Comparison of ENCODE assay signal across 1 cellular context in the genomic region with DNA sequence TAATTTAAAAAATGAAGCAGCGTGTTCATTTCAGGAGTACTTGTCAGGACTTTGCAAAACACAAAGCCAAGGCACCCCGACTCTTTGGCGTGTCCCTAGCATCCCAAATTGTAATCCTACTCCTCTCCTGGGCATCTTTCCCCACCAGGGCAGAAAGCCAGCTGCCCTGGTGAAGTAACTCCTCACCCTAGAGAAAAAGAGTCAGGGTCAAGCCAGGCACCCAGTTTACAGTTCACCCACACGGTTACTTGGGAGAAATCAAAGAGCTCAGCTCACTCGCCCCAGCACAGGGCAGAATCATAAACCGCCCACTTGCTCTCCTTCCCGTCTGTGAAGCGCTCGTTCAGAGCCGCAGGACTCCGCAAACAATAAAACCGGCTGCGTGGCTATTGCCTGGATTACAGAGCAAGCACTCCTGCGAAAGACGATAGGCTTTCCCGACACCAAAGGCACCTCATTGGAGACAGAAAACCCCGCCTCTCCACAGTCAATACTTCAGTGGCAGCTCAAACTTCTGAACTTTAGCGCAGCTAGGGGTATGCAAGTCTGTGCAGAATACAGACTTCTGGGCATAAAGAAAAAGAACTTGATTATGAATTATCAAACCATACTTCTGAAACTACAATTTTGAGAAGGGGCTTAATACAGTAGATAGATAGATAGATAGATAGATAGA.
TF ChIP-seq lines count a peak whose summit lies in the region.

No MANE protein-coding gene starts in this region.

TF ChIP-seq in HepG2, 621 proteins besides CTCF, POLR2A, EP300 and RAD21 (continued from another document and continues in another):
- TF ChIP-seq NFIC (IDR thresholded peaks at IDR 0.05; ENCODE audit: low read length) (peak; percentile 37; the same call in 1 of the 2 replicates), HNRNPK (IDR thresholded peaks at IDR 0.05; ENCODE audit: low read depth, low read length, poor library complexity, severe bottlenecking) (no peak), NFE2 (CRISPR knock-in tag; IDR thresholded peaks at IDR 0.05) (no peak), JDP2 (CRISPR knock-in tag; IDR thresholded peaks at IDR 0.05; ENCODE audit: borderline replicate concordance) (no peak), ZNF280D (CRISPR knock-in tag; IDR thresholded peaks at IDR 0.05) (no peak), ATF1 (CRISPR knock-in tag; IDR thresholded peaks at IDR 0.05) (peak; percentile 37; the same call in 1 of the 2 replicates), KMT2A (CRISPR knock-in tag; IDR thresholded peaks at IDR 0.05) (peak; percentile 92), ZNF773 (CRISPR knock-in tag; IDR thresholded peaks at IDR 0.05; ENCODE audit: borderline replicate concordance) (0 out of 2 replicates have a peak, but pooled peaks have one; percentile 30), CCDC6 (CRISPR knock-in tag; IDR thresholded peaks at IDR 0.05) (peak; percentile 69; the same call in 1 of the 2 replicates), HCFC1 (IDR thresholded peaks at IDR 0.05; ENCODE audit: low read depth, low read length) (no peak), TARDBP (CRISPR knock-in tag; IDR thresholded peaks at IDR 0.05) (peak; percentile 82), ZNF639 (CRISPR knock-in tag; conservative IDR thresholded peaks at IDR 0.05) (no peak; the same call in 1 of the 2 replicates), ZNF780A (CRISPR knock-in tag; IDR thresholded peaks at IDR 0.05) (no peak), NFE2L1 (CRISPR knock-in tag; IDR thresholded peaks at IDR 0.05; ENCODE audit: borderline replicate concordance) (no peak), ZNF30 (CRISPR knock-in tag; IDR thresholded peaks at IDR 0.05) (no peak), ZNF468 (CRISPR knock-in tag; IDR thresholded peaks at IDR 0.05) (no peak), PLRG1 (conservative IDR thresholded peaks at IDR 0.05) (no peak), ZNF333 (CRISPR knock-in tag; IDR thresholded peaks at IDR 0.05; ENCODE audit: borderline replicate concordance) (no peak), ZNF850 (CRISPR knock-in tag; conservative IDR thresholded peaks at IDR 0.05) (peak; percentile 70; the same call in 1 of the 2 replicates), ZNF674 (CRISPR knock-in tag; IDR thresholded peaks at IDR 0.05; ENCODE audit: low read depth) (no peak), POLR2AphosphoS2 (IDR thresholded peaks at IDR 0.05; ENCODE audit: low read depth, low read length) (0 out of 2 replicates have a peak, but pooled peaks have one; percentile 36), POGZ (CRISPR knock-in tag; IDR thresholded peaks at IDR 0.05) (peak; percentile 71), THAP11 (CRISPR knock-in tag; IDR thresholded peaks at IDR 0.05) (peak; percentile 50; the same call in 1 of the 2 replicates), ZNF883 (CRISPR knock-in tag; IDR thresholded peaks at IDR 0.05; ENCODE audit: not compliant biosample characterization) (no peak), ZEB1 (IDR thresholded peaks at IDR 0.05; ENCODE audit: insufficient replicate concordance, low read depth) (no peak), ZNF230 (CRISPR knock-in tag; IDR thresholded peaks at IDR 0.05) (peak; percentile 68; the same call in 1 of the 2 replicates), MED13 (CRISPR knock-in tag; IDR thresholded peaks at IDR 0.05) (no peak), RFX3 (CRISPR knock-in tag; IDR thresholded peaks at IDR 0.05) (no peak), MTF1 (CRISPR knock-in tag; IDR thresholded peaks at IDR 0.05) (no peak), ZBTB7B (CRISPR knock-in tag; IDR thresholded peaks at IDR 0.05) (peak; percentile 72; the same call in 1 of the 2 replicates), GPN1 (CRISPR knock-in tag; IDR thresholded peaks at IDR 0.05; ENCODE audit: borderline replicate concordance) (no peak), MEF2D (CRISPR knock-in tag; IDR thresholded peaks at IDR 0.05) (peak; percentile 33; the same call in 1 of the 2 replicates), ZC3H13 (CRISPR knock-in tag; IDR thresholded peaks at IDR 0.05) (no peak), ZNF562 (CRISPR knock-in tag; IDR thresholded peaks at IDR 0.05; ENCODE audit: borderline replicate concordance) (no peak), ZNF224 (CRISPR knock-in tag; IDR thresholded peaks at IDR 0.05) (no peak), SATB2 (CRISPR knock-in tag; IDR thresholded peaks at IDR 0.05) (peak; percentile 73; the same call in 1 of the 2 replicates), DNMT1 (CRISPR knock-in tag; IDR thresholded peaks at IDR 0.05) (no peak), RFXANK (CRISPR knock-in tag; IDR thresholded peaks at IDR 0.05) (no peak; the same call in 1 of the 2 replicates), ZNF296 (CRISPR knock-in tag; conservative IDR thresholded peaks at IDR 0.05) (no peak), ZBTB20 (CRISPR knock-in tag; IDR thresholded peaks at IDR 0.05; ENCODE audit: borderline replicate concordance, low read depth) (no peak; the same call in 1 of the 2 replicates), ZNF660 (CRISPR knock-in tag; IDR thresholded peaks at IDR 0.05; ENCODE audit: borderline replicate concordance, low read depth) (no peak), NCOR1 (IDR thresholded peaks at IDR 0.05; ENCODE audit: borderline replicate concordance, low read length) (peak; percentile 45; the same call in 1 of the 2 replicates), ZNF740 (CRISPR knock-in tag; IDR thresholded peaks at IDR 0.05) (no peak), ZNF644 (CRISPR knock-in tag; IDR thresholded peaks at IDR 0.05; ENCODE audit: low read depth) (no peak; the same call in 1 of the 2 replicates), PITX1 (CRISPR knock-in tag; IDR thresholded peaks at IDR 0.05) (peak; percentile 92), NFIB (CRISPR knock-in tag; IDR thresholded peaks at IDR 0.05; ENCODE audit: borderline replicate concordance) (no peak)
- TF ChIP-seq, protein P1, sequence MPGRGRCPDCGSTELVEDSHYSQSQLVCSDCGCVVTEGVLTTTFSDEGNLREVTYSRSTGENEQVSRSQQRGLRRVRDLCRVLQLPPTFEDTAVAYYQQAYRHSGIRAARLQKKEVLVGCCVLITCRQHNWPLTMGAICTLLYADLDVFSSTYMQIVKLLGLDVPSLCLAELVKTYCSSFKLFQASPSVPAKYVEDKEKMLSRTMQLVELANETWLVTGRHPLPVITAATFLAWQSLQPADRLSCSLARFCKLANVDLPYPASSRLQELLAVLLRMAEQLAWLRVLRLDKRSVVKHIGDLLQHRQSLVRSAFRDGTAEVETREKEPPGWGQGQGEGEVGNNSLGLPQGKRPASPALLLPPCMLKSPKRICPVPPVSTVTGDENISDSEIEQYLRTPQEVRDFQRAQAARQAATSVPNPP (CRISPR knock-in tag; IDR thresholded peaks at IDR 0.05), result peak; percentile 43; the same call in 1 of the 2 replicates
- TF ChIP-seq, protein P2, sequence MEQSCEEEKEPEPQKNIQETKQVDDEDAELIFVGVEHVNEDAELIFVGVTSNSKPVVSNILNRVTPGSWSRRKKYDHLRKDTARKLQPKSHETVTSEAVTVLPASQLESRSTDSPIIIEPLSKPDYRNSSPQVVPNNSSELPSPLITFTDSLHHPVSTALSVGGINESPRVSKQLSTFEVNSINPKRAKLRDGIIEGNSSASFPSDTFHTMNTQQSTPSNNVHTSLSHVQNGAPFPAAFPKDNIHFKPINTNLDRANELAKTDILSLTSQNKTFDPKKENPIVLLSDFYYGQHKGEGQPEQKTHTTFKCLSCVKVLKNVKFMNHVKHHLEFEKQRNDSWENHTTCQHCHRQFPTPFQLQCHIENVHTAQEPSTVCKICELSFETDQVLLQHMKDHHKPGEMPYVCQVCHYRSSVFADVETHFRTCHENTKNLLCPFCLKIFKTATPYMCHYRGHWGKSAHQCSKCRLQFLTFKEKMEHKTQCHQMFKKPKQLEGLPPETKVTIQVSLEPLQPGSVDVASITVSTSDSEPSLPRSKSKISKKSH (CRISPR knock-in tag; IDR thresholded peaks at IDR 0.05; ENCODE audit: borderline replicate concordance), result no peak
- TF ChIP-seq, protein P3, sequence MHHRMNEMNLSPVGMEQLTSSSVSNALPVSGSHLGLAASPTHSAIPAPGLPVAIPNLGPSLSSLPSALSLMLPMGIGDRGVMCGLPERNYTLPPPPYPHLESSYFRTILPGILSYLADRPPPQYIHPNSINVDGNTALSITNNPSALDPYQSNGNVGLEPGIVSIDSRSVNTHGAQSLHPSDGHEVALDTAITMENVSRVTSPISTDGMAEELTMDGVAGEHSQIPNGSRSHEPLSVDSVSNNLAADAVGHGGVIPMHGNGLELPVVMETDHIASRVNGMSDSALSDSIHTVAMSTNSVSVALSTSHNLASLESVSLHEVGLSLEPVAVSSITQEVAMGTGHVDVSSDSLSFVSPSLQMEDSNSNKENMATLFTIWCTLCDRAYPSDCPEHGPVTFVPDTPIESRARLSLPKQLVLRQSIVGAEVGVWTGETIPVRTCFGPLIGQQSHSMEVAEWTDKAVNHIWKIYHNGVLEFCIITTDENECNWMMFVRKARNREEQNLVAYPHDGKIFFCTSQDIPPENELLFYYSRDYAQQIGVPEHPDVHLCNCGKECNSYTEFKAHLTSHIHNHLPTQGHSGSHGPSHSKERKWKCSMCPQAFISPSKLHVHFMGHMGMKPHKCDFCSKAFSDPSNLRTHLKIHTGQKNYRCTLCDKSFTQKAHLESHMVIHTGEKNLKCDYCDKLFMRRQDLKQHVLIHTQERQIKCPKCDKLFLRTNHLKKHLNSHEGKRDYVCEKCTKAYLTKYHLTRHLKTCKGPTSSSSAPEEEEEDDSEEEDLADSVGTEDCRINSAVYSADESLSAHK (CRISPR knock-in tag; IDR thresholded peaks at IDR 0.05; ENCODE audit: borderline replicate concordance), result no peak
- TF ChIP-seq, protein P4, sequence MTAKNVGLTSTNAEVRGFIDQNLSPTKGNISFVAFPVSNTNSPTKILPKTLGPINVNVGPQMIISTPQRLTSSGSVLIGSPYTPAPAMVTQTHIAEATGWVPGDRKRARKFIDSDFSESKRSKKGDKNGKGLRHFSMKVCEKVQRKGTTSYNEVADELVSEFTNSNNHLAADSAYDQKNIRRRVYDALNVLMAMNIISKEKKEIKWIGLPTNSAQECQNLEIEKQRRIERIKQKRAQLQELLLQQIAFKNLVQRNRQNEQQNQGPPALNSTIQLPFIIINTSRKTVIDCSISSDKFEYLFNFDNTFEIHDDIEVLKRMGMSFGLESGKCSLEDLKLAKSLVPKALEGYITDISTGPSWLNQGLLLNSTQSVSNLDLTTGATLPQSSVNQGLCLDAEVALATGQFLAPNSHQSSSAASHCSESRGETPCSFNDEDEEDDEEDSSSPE (CRISPR knock-in tag; IDR thresholded peaks at IDR 0.05), result peak; percentile 59; the same call in 1 of the 2 replicates
- TF ChIP-seq, protein P5, sequence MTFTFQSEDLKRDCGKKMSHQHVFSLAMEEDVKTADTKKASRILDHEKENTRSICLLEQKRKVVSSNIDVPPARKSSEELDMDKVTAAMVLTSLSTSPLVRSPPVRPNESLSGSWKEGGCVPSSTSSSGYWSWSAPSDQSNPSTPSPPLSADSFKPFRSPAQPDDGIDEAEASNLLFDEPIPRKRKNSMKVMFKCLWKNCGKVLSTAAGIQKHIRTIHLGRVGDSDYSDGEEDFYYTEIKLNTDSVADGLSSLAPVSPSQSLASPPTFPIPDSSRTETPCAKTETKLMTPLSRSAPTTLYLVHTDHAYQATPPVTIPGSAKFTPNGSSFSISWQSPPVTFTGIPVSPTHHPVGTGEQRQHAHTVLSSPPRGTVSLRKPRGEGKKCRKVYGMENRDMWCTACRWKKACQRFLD (CRISPR knock-in tag; IDR thresholded peaks at IDR 0.05; ENCODE audit: borderline replicate concordance), result no peak
- TF ChIP-seq, protein P6, sequence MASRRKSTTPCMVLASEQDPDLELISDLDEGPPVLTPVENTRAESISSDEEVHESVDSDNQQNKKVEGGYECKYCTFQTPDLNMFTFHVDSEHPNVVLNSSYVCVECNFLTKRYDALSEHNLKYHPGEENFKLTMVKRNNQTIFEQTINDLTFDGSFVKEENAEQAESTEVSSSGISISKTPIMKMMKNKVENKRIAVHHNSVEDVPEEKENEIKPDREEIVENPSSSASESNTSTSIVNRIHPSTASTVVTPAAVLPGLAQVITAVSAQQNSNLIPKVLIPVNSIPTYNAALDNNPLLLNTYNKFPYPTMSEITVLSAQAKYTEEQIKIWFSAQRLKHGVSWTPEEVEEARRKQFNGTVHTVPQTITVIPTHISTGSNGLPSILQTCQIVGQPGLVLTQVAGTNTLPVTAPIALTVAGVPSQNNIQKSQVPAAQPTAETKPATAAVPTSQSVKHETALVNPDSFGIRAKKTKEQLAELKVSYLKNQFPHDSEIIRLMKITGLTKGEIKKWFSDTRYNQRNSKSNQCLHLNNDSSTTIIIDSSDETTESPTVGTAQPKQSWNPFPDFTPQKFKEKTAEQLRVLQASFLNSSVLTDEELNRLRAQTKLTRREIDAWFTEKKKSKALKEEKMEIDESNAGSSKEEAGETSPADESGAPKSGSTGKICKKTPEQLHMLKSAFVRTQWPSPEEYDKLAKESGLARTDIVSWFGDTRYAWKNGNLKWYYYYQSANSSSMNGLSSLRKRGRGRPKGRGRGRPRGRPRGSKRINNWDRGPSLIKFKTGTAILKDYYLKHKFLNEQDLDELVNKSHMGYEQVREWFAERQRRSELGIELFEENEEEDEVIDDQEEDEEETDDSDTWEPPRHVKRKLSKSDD (CRISPR knock-in tag; IDR thresholded peaks at IDR 0.05; ENCODE audit: low read depth), result no peak
